10 cellular contexts compared by ENCODE assay signal in genomic region chr2:128320609-128321420, GRCh38. TPM values are rescaled to one million over a fixed set of nuclear protein-coding genes. Genes with fewer than 3 reads are reported as not detected.
DNase-seq lines count a peak whose midpoint lies in the region; ATAC-seq lines count a peak whose summit lies in the region.
"Had no signal": no experiment of that assay in that cellular context is flagged by ENCODE, and none has a peak within 500 bp of the region (broad histone marks: within the 10 kb centered on the region; RNA-seq: fewer than 3 reads in every experiment).

No MANE protein-coding gene starts in this region.

- H3K4me1 Mint-ChIP-seq in activated T-cell treated with anti-CD3 and anti-CD28 coated beads, Interleukin-2, amount 50 U/mL, for 4 hours (ENCODE audit: low read depth): peaks cover 16% of the 10 kb centered on the region
- H3K4me1 Mint-ChIP-seq in T-helper 17 cell: peaks cover 22% of the 10 kb centered on the region
- H3K4me1 Mint-ChIP-seq in stimulated activated memory B cell treated with anti-CD40 and anti-IgM and Interleukin-4, amounts not matched to agents 10 μg/mL and 1 μg/mL and 100 μg/mL, for 72 hours: peaks cover 31% of the 10 kb centered on the region

- ATAC-seq in activated T-cell treated with anti-CD3 and anti-CD28 coated beads, Interleukin-2, amount 50 U/mL, for 4 hours: no peak
- ATAC-seq in T-helper 17 cell (no peak), esophagus mucosa (no peak)
- no peak for ATAC-seq in stimulated activated memory B cell treated with anti-CD40 and anti-IgM and Interleukin-4, amounts not matched to agents 10 μg/mL and 1 μg/mL and 100 μg/mL, for 72 hours

- H3K27ac Mint-ChIP-seq in T-helper 17 cell: peak overlapping the region; percentile 43
- peak overlapping the region; percentile 23 for H3K27ac Mint-ChIP-seq in stimulated activated memory B cell treated with anti-CD40 and anti-IgM and Interleukin-4, amounts not matched to agents 10 μg/mL and 1 μg/mL and 100 μg/mL, for 72 hours

- no peaks in the 10 kb centered on the region for H3K27me3 Mint-ChIP-seq in activated T-cell treated with anti-CD3 and anti-CD28 coated beads, Interleukin-2, amount 50 U/mL, for 4 hours (ENCODE audit: low read depth)
- no peaks in the 10 kb centered on the region for H3K27me3 Mint-ChIP-seq in T-helper 17 cell
- H3K27me3 Mint-ChIP-seq in stimulated activated memory B cell treated with anti-CD40 and anti-IgM and Interleukin-4, amounts not matched to agents 10 μg/mL and 1 μg/mL and 100 μg/mL, for 72 hours: peaks cover 8% of the 10 kb centered on the region

- H3K9ac ChIP-seq in iPS-15b (ENCODE audit: low read depth, low read length): no peak overlapping the region

- no peaks in the 10 kb centered on the region for H3K9me3 Mint-ChIP-seq in activated T-cell treated with anti-CD3 and anti-CD28 coated beads, Interleukin-2, amount 50 U/mL, for 4 hours
- no peaks in the 10 kb centered on the region for H3K9me3 Mint-ChIP-seq in stimulated activated memory B cell treated with anti-CD40 and anti-IgM and Interleukin-4, amounts not matched to agents 10 μg/mL and 1 μg/mL and 100 μg/mL, for 72 hours

- peaks cover 3% of the 10 kb centered on the region for H3K36me3 ChIP-seq in iPS-15b (ENCODE audit: control insufficient read depth, insufficient read depth, low read length)
- H3K36me3 ChIP-seq: ascending aorta had no signal

- H3K9me3 ChIP-seq in T-helper 17 cell (ENCODE audit: control insufficient read depth, low read length, poor library complexity, severe bottlenecking): no peaks in the 10 kb centered on the region
- no peaks in the 10 kb centered on the region for H3K9me3 ChIP-seq in iPS-15b (ENCODE audit: control insufficient read depth, insufficient read depth, low read length)
- H3K9me3 ChIP-seq: ascending aorta, left lung had no signal

- no peaks in the 10 kb centered on the region for H3K36me3 Mint-ChIP-seq in activated T-cell treated with anti-CD3 and anti-CD28 coated beads, Interleukin-2, amount 50 U/mL, for 4 hours (ENCODE audit: insufficient read depth)
- no peaks in the 10 kb centered on the region for H3K36me3 Mint-ChIP-seq in T-helper 17 cell (ENCODE audit: low read depth)
- H3K36me3 Mint-ChIP-seq in stimulated activated memory B cell treated with anti-CD40 and anti-IgM and Interleukin-4, amounts not matched to agents 10 μg/mL and 1 μg/mL and 100 μg/mL, for 72 hours: no peaks in the 10 kb centered on the region

- peaks cover 17% of the 10 kb centered on the region for H3K27me3 ChIP-seq in iPS-15b (ENCODE audit: control insufficient read depth, insufficient read depth, low read length)
- H3K27me3 ChIP-seq: ascending aorta had no signal

- DNase-seq in activated T-cell treated with anti-CD3 and anti-CD28 coated beads, Interleukin-2, amount 50 U/mL, for 4 hours: no peak
- DNase-seq in activated T-cell treated with anti-CD3 and anti-CD28 coated beads for 4 hours (no peak), T-helper 17 cell (peak in 1 of 3 donors; percentile 4), nucleus accumbens (lab: John Stamatoyannopoulos, UW) (no peak)
- no peak for DNase-seq in stimulated activated CD4-positive, alpha-beta T cell treated with anti-CD3 and anti-CD28 coated beads, Interleukin-2, amount 100 ng/mL, for 48 hours

- peak overlapping the region; percentile 68 for H3K4me3 Mint-ChIP-seq in activated T-cell treated with anti-CD3 and anti-CD28 coated beads, Interleukin-2, amount 50 U/mL, for 4 hours
- H3K4me3 Mint-ChIP-seq in T-helper 17 cell: peak overlapping the region; percentile 71
- H3K4me3 Mint-ChIP-seq in stimulated activated memory B cell treated with anti-CD40 and anti-IgM and Interleukin-4, amounts not matched to agents 10 μg/mL and 1 μg/mL and 100 μg/mL, for 72 hours: peak overlapping the region; percentile 75

- peaks cover 10% of the 10 kb centered on the region for H3K4me1 ChIP-seq in iPS-15b (ENCODE audit: control insufficient read depth, insufficient read depth, low read length)

- peak overlapping the region; percentile 8 for H3K4me3 ChIP-seq in iPS-15b (ENCODE audit: low read depth, low read length)

RNA-seq across cellular contexts. Expression of gene HS6ST1, which starts 2.1 kb away (rescaled TPM):
- total RNA-seq in activated T-cell treated with anti-CD3 and anti-CD28 coated beads, Interleukin-2, amount 50 U/mL, for 4 hours: 10 to 100 TPM; 23.9 to 32.3 (median 28.2) TPM
- total RNA-seq in T-helper 17 cell: 10 to 100 TPM; 12.5 to 12.9 TPM
- 30.8 TPM for total RNA-seq in esophagus mucosa
